1 cellular context compared by ENCODE assay signal in genomic region chr5:92222449-92222848, GRCh38.
TF ChIP-seq lines count a peak whose summit lies in the region.

No MANE protein-coding gene starts in this region.

TF ChIP-seq in WTC11, 78 proteins besides CTCF, POLR2A, EP300 and RAD21 (continued from another document):
- no peak for TF ChIP-seq RELA (CRISPR knock-in tag; IDR thresholded peaks at IDR 0.05; ENCODE audit: borderline replicate concordance)
- no peak for TF ChIP-seq USF1 (CRISPR knock-in tag; IDR thresholded peaks at IDR 0.05)
- no peak for TF ChIP-seq MLX (CRISPR knock-in tag; IDR thresholded peaks at IDR 0.05)
- TF ChIP-seq NFATC4 (CRISPR knock-in tag; IDR thresholded peaks at IDR 0.05): no peak
TF ChIP-seq in WTC11: peak in this region for 0.
